ENCODE assay signal across 19 cellular contexts in the genomic region with DNA sequence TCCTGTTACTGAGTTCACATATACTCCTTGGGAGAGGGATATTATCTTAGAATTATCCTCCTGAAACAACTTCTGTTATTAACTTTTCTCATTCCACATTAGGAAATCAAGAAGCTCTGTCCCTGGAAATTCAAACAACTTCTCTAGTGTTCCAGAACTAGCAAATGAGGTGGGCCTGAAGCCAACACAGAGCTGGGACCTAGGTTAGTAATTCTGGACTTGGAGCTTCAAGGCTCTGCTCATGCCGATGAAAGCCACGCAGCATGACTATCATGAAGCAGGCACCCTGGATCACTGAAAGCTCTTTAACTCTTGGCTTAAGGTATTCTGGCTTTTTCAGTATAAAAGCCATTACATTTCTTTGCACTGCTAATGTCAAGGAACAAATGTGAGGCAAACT.
DNase-seq lines count a peak whose midpoint lies in the region; ATAC-seq and TF ChIP-seq lines count a peak whose summit lies in the region.
"Had no signal": no experiment of that assay in that cellular context is flagged by ENCODE, and none has a peak within 500 bp of the region (broad histone marks: within the 10 kb centered on the region; RNA-seq: fewer than 3 reads in every experiment).

No MANE protein-coding gene starts in this region.

- H3K27ac Mint-ChIP-seq in activated CD8-positive, alpha-beta memory T cell treated with anti-CD3 and anti-CD28 coated beads, Interleukin-2, amount 10 ng/mL, durations not matched to agents 7 days and 5 days: no peak overlapping the region
- H3K27ac Mint-ChIP-seq: CD14-positive monocyte had no signal

- peaks cover 8% of the 10 kb centered on the region for H3K4me1 ChIP-seq in A673 (ENCODE audit: insufficient read depth, low read length, poor library complexity, severe bottlenecking)
- H3K4me1 ChIP-seq in Panc1 (ENCODE audit: control insufficient read depth, insufficient read depth, low read length): peaks cover 14% of the 10 kb centered on the region

- H3K4me3 ChIP-seq in A673 (ENCODE audit: low read depth, low read length, poor library complexity, severe bottlenecking): no peak overlapping the region
- H3K4me3 ChIP-seq in Panc1 (ENCODE audit: low read depth in 2 of 2, low read length in 2 of 2): no peak overlapping the region

- ATAC-seq in Panc1: no peak
- ATAC-seq in left lobe of liver: peak; percentile 19
- peak; percentile 17 for ATAC-seq in sciatic nerve
- no peak for ATAC-seq in activated CD8-positive, alpha-beta memory T cell treated with anti-CD3 and anti-CD28 coated beads, Interleukin-2, amount 10 ng/mL, durations not matched to agents 7 days and 5 days
- no peak for ATAC-seq in GM18873 (IDR thresholded peaks at IDR 0.05; ENCODE audit: low FRiP score, unreplicated experiment)
- ATAC-seq: HepG2, PC-3, Right ventricle myocardium inferior had no signal

- no peak for TF ChIP-seq CTCF in A673 (conservative IDR thresholded peaks at IDR 0.05; ENCODE audit: low read depth, low read length)
- TF ChIP-seq CTCF in Panc1 (IDR thresholded peaks at IDR 0.05): no peak

- no peak overlapping the region for H3K4me3 Mint-ChIP-seq in activated CD8-positive, alpha-beta memory T cell treated with anti-CD3 and anti-CD28 coated beads, Interleukin-2, amount 10 ng/mL, durations not matched to agents 7 days and 5 days
- H3K4me3 Mint-ChIP-seq: CD14-positive monocyte had no signal

- in situ Hi-C loops in Panc1 (cut with HindIII; ENCODE audit: low pct_unique_long_range_greater_than_20kb, low sequenced_read_pairs): no loop called here

- peaks cover 1% of the 10 kb centered on the region for H3K4me1 Mint-ChIP-seq in activated CD8-positive, alpha-beta memory T cell treated with anti-CD3 and anti-CD28 coated beads, Interleukin-2, amount 10 ng/mL, durations not matched to agents 7 days and 5 days

- no peak for DNase-seq in A673 (ENCODE audit: low spot score)
- DNase-seq in Panc1 (ENCODE audit: low read depth, low spot score): no peak
- DNase-seq in left lobe of liver (ENCODE audit: low spot score): no peak
- DNase-seq in sciatic nerve (ENCODE audit: low spot score): no peak
- DNase-seq in activated CD8-positive, alpha-beta memory T cell treated with anti-CD3 and anti-CD28 coated beads, Interleukin-2, amount 10 ng/mL, durations not matched to agents 7 days and 5 days: no peak
- no peak for DNase-seq in 8988T
- DNase-seq: ACHN, AML-193, EL, H7, NCI-H1048, NCI-H1694, NCI-H446, PC-3 had no signal

- H3K27me3 ChIP-seq in A673 (replicated peaks; ENCODE audit: insufficient read depth, low read depth, low read length, poor library complexity) (no peaks in the 10 kb centered on the region), Panc1 (ENCODE audit: control insufficient read depth, insufficient read depth, low read length) (no peaks in the 10 kb centered on the region)

- BruUV-seq in A673 (replicated peaks; lab: Mats Ljungman, UMichigan) (no TSS peak), Panc1 (replicated peaks; lab: Mats Ljungman, UMichigan) (no TSS peak)

- H3K9me3 ChIP-seq in A673 (ENCODE audit: low read depth, low read length, poor library complexity, severe bottlenecking) (no peaks in the 10 kb centered on the region), Panc1 (ENCODE audit: control insufficient read depth, insufficient read depth, low read depth, low read length) (no peaks in the 10 kb centered on the region)

- H3K36me3 Mint-ChIP-seq in activated CD8-positive, alpha-beta memory T cell treated with anti-CD3 and anti-CD28 coated beads, Interleukin-2, amount 10 ng/mL, durations not matched to agents 7 days and 5 days: no peaks in the 10 kb centered on the region
- H3K36me3 Mint-ChIP-seq: CD14-positive monocyte had no signal

- CTCF ChIA-PET in A673 (lab: Charles Lee) (interaction anchor here (1.0 kb wide), 1 partner anchor 303 kb away, joined by 4 read pairs; no protein-coding TSS in a partner anchor), Panc1 (lab: Charles Lee) (interaction anchor here (0.5 kb wide), 1 partner anchor 303 kb away, joined by 5 read pairs; no protein-coding TSS in a partner anchor)
- CTCF ChIA-PET in activated CD8-positive, alpha-beta memory T cell treated with anti-CD3 and anti-CD28 coated beads, Interleukin-2, amount 10 ng/mL, durations not matched to agents 7 days and 5 days (lab: Charles Lee): interaction anchor here (1.5 kb wide), 1 partner anchor 26 kb away, joined by 4 read pairs; no protein-coding TSS in a partner anchor

- H3K27ac ChIP-seq in A673 (ENCODE audit: low read depth, low read length, poor library complexity, severe bottlenecking) (peak overlapping the region; percentile 42), Panc1 (ENCODE audit: low read length) (peak overlapping the region; percentile 1)
- H3K27ac ChIP-seq: KMS-11 had no signal

- intact Hi-C loops in A673 (cut with micrococcal nuclease; ENCODE audit: unreplicated experiment): no loop called here
- intact Hi-C loops in Panc1 (cut with micrococcal nuclease; ENCODE audit: unreplicated experiment): no loop called here
- intact Hi-C loops in sciatic nerve (cut with DNase I): no loop called here

- peaks cover 30% of the 10 kb centered on the region for H3K27me3 Mint-ChIP-seq in activated CD8-positive, alpha-beta memory T cell treated with anti-CD3 and anti-CD28 coated beads, Interleukin-2, amount 10 ng/mL, durations not matched to agents 7 days and 5 days

- H3K9me3 Mint-ChIP-seq in activated CD8-positive, alpha-beta memory T cell treated with anti-CD3 and anti-CD28 coated beads, Interleukin-2, amount 10 ng/mL, durations not matched to agents 7 days and 5 days (ENCODE audit: low read depth): no peaks in the 10 kb centered on the region

- POLR2A ChIA-PET in A673 (lab: Charles Lee; ENCODE audit: low non-redundant PET): no interaction called here
- POLR2A ChIA-PET in Panc1 (lab: Charles Lee): interaction anchor here (0.7 kb wide), 1 partner anchor 443 kb away, joined by 4 read pairs; no protein-coding TSS in a partner anchor

- H3K36me3 ChIP-seq in A673 (ENCODE audit: insufficient read depth, low read length, poor library complexity, severe bottlenecking) (peaks cover 17% of the 10 kb centered on the region), Panc1 (ENCODE audit: control insufficient read depth, insufficient read depth, low read length) (no peaks in the 10 kb centered on the region)

Comparison
In these comparisons a context has a peak if more than half of its experiments do, and no peak if none do; other contexts are left out.
1. ATAC-seq: peak in left lobe of liver (single experiment) and sciatic nerve (single experiment); none in Panc1 (single experiment), activated CD8-positive, alpha-beta memory T cell treated with anti-CD3 and anti-CD28 coated beads, Interleukin-2, amount 10 ng/mL, durations not matched to agents 7 days and 5 days (single experiment) and GM18873 (single experiment).